Comparison of ENCODE assay signal across 8 cellular contexts in genomic region chr3:65963787-65964707, GRCh38.
DNase-seq lines count a peak whose midpoint lies in the region; ATAC-seq and TF ChIP-seq lines count a peak whose summit lies in the region.

No MANE protein-coding gene starts in this region.

- H3K4me2 ChIP-seq in SK-N-SH, result peak overlapping the region; percentile 74

- H3K4me3 ChIP-seq in cardiac muscle cell (no peak overlapping the region), SK-N-SH (ENCODE audit: low read depth in 2 of 2, low read length in 1 of 2) (peak overlapping the region in 1 of 2 experiments; percentile 24; a peak in 1 of 4 replicates), lower leg skin (ENCODE audit: low read depth, poor library complexity, severe bottlenecking) (no peak overlapping the region)

- peak overlapping the region; percentile 36; the same call in 1 of the 2 replicates for H3K9ac ChIP-seq in SK-N-SH

- no peaks in the 10 kb centered on the region for H3K27me3 ChIP-seq in cardiac muscle cell
- no peaks in the 10 kb centered on the region for H3K27me3 ChIP-seq in SK-N-SH (ENCODE audit: insufficient read depth)

- peak in 1 of 2 experiments; percentile 77; a peak in 1 of 4 replicates for TF ChIP-seq EP300 in SK-N-SH (IDR thresholded peaks at IDR 0.05; ENCODE audit: borderline replicate concordance in 1 of 2, low read depth in 1 of 2, low read length in 1 of 2)

- no peaks in the 10 kb centered on the region for H3K9me3 ChIP-seq in cardiac muscle cell (ENCODE audit: low read depth)
- no peaks in the 10 kb centered on the region for H3K9me3 ChIP-seq in SK-N-SH

- H3K9me2 ChIP-seq in SK-N-SH, result no peaks in the 10 kb centered on the region

- intact Hi-C loops in cardiac septum (cut with DNase I) (no loop called here), lower leg skin (cut with DNase I; ENCODE audit: low total_unique reads) (no loop called here)

- TF ChIP-seq RAD21 in SK-N-SH (IDR thresholded peaks at IDR 0.05; ENCODE audit: low read length), result no peak

- H3K79me2 ChIP-seq in SK-N-SH (ENCODE audit: insufficient read depth), result peaks cover 74% of the 10 kb centered on the region

- no peak overlapping the region for H2AFZ ChIP-seq in SK-N-SH (ENCODE audit: low read depth)

- CTCF ChIA-PET in SK-N-SH (lab: Yijun Ruan, JAX), result interaction anchor here (0.9 kb wide), 1 partner anchor 14 kb away, joined by 3 read pairs; no protein-coding TSS in a partner anchor

- DNase-seq in cardiac muscle cell (ENCODE audit: low read depth in 1 of 2, low spot score in 1 of 2) (peak in 1 of 2 donors; percentile 91), cardiac septum (ENCODE audit: low spot score) (no peak), SK-N-SH (no peak), glomerular endothelial cell (ENCODE audit: extremely low read depth, low read depth, low spot score) (peak; percentile 89), lower leg skin (ENCODE audit: low spot score in 2 of 2) (no peak), erythroblast (lab: John Stamatoyannopoulos, UW) (no peak)
- peak; percentile 24 to 55 for DNase-seq in stimulated activated CD8-positive, alpha-beta memory T cell treated with anti-CD3 and anti-CD28 coated beads, Interleukin-7, amount 100 ng/mL, for 48 hours (ENCODE audit: extremely low read depth in 1 of 2, low read depth in 1 of 2)

- peak overlapping the region; percentile 12 for H3K27ac ChIP-seq in cardiac muscle cell
- H3K27ac ChIP-seq in SK-N-SH (ENCODE audit: low read depth in 2 of 2, low read length in 1 of 2), result peak overlapping the region in 1 of 2 experiments; percentile 85; a peak in 3 of 4 replicates

- TF ChIP-seq CTCF in cardiac muscle cell (IDR thresholded peaks at IDR 0.05; ENCODE audit: low read depth, low read length) (no peak), SK-N-SH (IDR thresholded peaks at IDR 0.05) (no peak), lower leg skin (IDR thresholded peaks at IDR 0.05) (no peak)

- TF ChIP-seq POLR2A in lower leg skin (IDR thresholded peaks at IDR 0.05) (no peak), erythroblast (IDR thresholded peaks at IDR 0.05; ENCODE audit: low read length) (no peak)

- H3F3A ChIP-seq in SK-N-SH (replicated peaks; ENCODE audit: insufficient read depth), result peaks cover 25% of the 10 kb centered on the region

- peak; percentile 99 for ATAC-seq in HG02973 (IDR thresholded peaks at IDR 0.05; ENCODE audit: unreplicated experiment)

- WGBS in SK-N-SH (ENCODE audit: low lambda C conversion rate), result 43% methylated on average over 5 of the region's 5 CpGs
- 82 to 83% methylated on average over 5 of the region's 5 CpGs for WGBS in lower leg skin, 2 donors

- POLR2A ChIA-PET in SK-N-SH (lab: Yijun Ruan, JAX), result no interaction called here

- H3K36me3 ChIP-seq in cardiac muscle cell, result no peaks in the 10 kb centered on the region
- no peaks in the 10 kb centered on the region for H3K36me3 ChIP-seq in SK-N-SH (replicated peaks in 1 of 2; ENCODE audit: control insufficient read depth in 1 of 2, insufficient read depth in 2 of 2, low read length in 1 of 2)

- peaks cover 30% of the 10 kb centered on the region for H3K4me1 ChIP-seq in cardiac muscle cell (ENCODE audit: low read depth)
- H3K4me1 ChIP-seq in SK-N-SH (ENCODE audit: control insufficient read depth in 1 of 2, insufficient read depth in 2 of 2, low read depth in 1 of 2, low read length in 1 of 2), result peaks cover 0 to 25% of the 10 kb centered on the region in 2 experiments; a peak in 1 of 4 replicates

- H4K20me1 ChIP-seq in SK-N-SH (ENCODE audit: insufficient read depth), result no peaks in the 10 kb centered on the region

TF ChIP-seq in SK-N-SH, 30 proteins besides CTCF, POLR2A, EP300 and RAD21 (continues in another document):
- TF ChIP-seq USF2 (IDR thresholded peaks at IDR 0.05; ENCODE audit: borderline replicate concordance, low read depth, low read length) (no peak), TCF12 (IDR thresholded peaks at IDR 0.05) (peak; percentile 83), CHD2 (IDR thresholded peaks at IDR 0.05; ENCODE audit: low read length, partially characterized antibody) (no peak), MXI1 (IDR thresholded peaks at IDR 0.05; ENCODE audit: low read depth, low read length) (no peak), POLR2AphosphoS5 (IDR thresholded peaks at IDR 0.05; ENCODE audit: low read depth, low read length) (peak; percentile 45; the same call in 1 of the 2 replicates), ELF1 (IDR thresholded peaks at IDR 0.05) (no peak), RFX5 (IDR thresholded peaks at IDR 0.05; ENCODE audit: low read length) (no peak), GATA2 (CRISPR knock-in tag; IDR thresholded peaks at IDR 0.05) (no peak), RCOR1 (IDR thresholded peaks at IDR 0.05; ENCODE audit: low read length) (no peak), FOSL2 (IDR thresholded peaks at IDR 0.05; ENCODE audit: borderline replicate concordance, low read depth) (peak; percentile 93), REST (IDR thresholded peaks at IDR 0.05; ENCODE audit: low read depth, low read length) (no peak), FOXM1 (IDR thresholded peaks at IDR 0.05; ENCODE audit: low read depth) (0 out of 2 replicates have a peak, but pooled peaks have one; percentile 41), TAF1 (IDR thresholded peaks at IDR 0.05; ENCODE audit: borderline replicate concordance, low read depth, low read length) (no peak), RXRA (IDR thresholded peaks at IDR 0.05; ENCODE audit: borderline replicate concordance, low read depth) (peak; percentile 62), YY1 (IDR thresholded peaks at IDR 0.05; ENCODE audit: low read depth) (peak; percentile 27; the same call in 1 of the 2 replicates), USF1 (IDR thresholded peaks at IDR 0.05; ENCODE audit: borderline replicate concordance, low read depth) (no peak), JUND (IDR thresholded peaks at IDR 0.05) (peak; percentile 92), EZH2phosphoT487 (IDR thresholded peaks at IDR 0.05; ENCODE audit: borderline replicate concordance, low read depth) (no peak), MEF2A (IDR thresholded peaks at IDR 0.05; ENCODE audit: borderline replicate concordance, low read depth) (no peak), SMC3 (IDR thresholded peaks at IDR 0.05; ENCODE audit: low read depth, low read length) (no peak), NFIC (IDR thresholded peaks at IDR 0.05; ENCODE audit: borderline replicate concordance) (peak; percentile 96), SIN3A (IDR thresholded peaks at IDR 0.05; ENCODE audit: borderline replicate concordance, low read depth, low read length) (no peak; the same call in 1 of the 2 replicates), TEAD4 (IDR thresholded peaks at IDR 0.05; ENCODE audit: borderline replicate concordance, insufficient read depth) (peak; percentile 74; the same call in 1 of the 2 replicates), FOXJ3 (CRISPR knock-in tag; IDR thresholded peaks at IDR 0.05) (no peak), GABPA (IDR thresholded peaks at IDR 0.05; ENCODE audit: low read depth) (no peak)
- TF ChIP-seq, protein P1, sequence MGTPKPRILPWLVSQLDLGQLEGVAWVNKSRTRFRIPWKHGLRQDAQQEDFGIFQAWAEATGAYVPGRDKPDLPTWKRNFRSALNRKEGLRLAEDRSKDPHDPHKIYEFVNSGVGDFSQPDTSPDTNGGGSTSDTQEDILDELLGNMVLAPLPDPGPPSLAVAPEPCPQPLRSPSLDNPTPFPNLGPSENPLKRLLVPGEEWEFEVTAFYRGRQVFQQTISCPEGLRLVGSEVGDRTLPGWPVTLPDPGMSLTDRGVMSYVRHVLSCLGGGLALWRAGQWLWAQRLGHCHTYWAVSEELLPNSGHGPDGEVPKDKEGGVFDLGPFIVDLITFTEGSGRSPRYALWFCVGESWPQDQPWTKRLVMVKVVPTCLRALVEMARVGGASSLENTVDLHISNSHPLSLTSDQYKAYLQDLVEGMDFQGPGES (IDR thresholded peaks at IDR 0.05; ENCODE audit: low read depth, low read length), result no peak

Comparison
In these comparisons a context has a peak if more than half of its experiments do, and no peak if none do; other contexts are left out.
1. DNase-seq: peak in glomerular endothelial cell (single experiment) and stimulated activated CD8-positive, alpha-beta memory T cell treated with anti-CD3 and anti-CD28 coated beads, Interleukin-7, amount 100 ng/mL, for 48 hours (2 of 2); none in cardiac septum (single experiment), SK-N-SH (single experiment), lower leg skin (0 of 2) and erythroblast (0 of 2).